ENCODE assay signal across 1 cellular context in the genomic region with DNA sequence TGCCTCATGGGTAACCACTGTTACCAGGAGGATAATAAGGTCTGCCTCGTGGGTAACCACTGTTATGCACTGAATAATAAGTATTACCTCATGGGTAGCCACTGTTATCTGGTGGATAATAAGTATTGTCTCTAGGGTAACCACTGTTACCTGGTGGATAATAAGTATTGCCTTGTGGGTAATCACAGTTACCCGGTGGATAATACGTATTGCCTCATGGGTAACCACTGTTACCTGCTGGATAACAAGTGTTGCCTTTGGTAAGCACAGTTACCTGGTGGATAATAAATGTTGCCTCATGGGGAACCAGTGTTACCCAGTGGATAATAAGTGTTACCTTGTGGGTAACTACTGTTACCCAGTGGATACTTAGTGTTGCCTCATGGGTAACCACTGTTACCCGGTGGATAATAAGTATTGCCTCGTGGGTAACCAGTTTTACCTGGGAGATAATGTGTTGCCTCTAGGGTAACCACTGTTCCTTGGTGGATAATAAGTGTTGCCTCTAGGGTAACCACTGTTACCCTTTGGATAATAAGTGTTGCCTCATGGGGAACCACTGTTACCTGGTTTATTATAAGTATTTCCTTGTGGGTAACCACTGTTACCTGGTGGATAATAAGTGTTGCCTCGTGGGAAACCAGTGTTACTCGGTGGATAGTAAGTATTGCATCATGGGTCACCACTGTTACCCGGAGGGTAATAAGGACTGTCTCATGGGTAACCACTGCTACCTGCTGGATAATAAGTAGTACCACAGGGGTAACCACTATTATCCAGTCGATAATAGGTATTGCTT.
TF ChIP-seq lines count a peak whose summit lies in the region.

No MANE protein-coding gene starts in this region.

TF ChIP-seq in GM12878, 131 proteins besides CTCF, POLR2A, EP300 and RAD21 (continued from another document):
- TF ChIP-seq CEBPZ (IDR thresholded peaks at IDR 0.05; ENCODE audit: low read depth, low read length) (no peak), BMI1 (IDR thresholded peaks at IDR 0.05; ENCODE audit: borderline replicate concordance) (no peak), BACH1 (IDR thresholded peaks at IDR 0.05; ENCODE audit: borderline replicate concordance) (no peak), PKNOX1 (IDR thresholded peaks at IDR 0.05) (no peak), ZNF622 (IDR thresholded peaks at IDR 0.05) (no peak), WRNIP1 (IDR thresholded peaks at IDR 0.05; ENCODE audit: borderline replicate concordance, low read depth, low read length) (no peak), RCOR1 (conservative IDR thresholded peaks at IDR 0.05; ENCODE audit: low read depth, low read length) (no peak), ZNF274 (IDR thresholded peaks at IDR 0.05; ENCODE audit: insufficient read depth, insufficient read length) (no peak), E2F4 (IDR thresholded peaks at IDR 0.05; ENCODE audit: low read depth, low read length) (no peak), NR2C1 (IDR thresholded peaks at IDR 0.05) (no peak), ELK1 (IDR thresholded peaks at IDR 0.05; ENCODE audit: low read depth, low read length) (no peak), MTA2 (IDR thresholded peaks at IDR 0.05; ENCODE audit: low read depth) (no peak), ZNF592 (IDR thresholded peaks at IDR 0.05) (no peak), ZNF384 (IDR thresholded peaks at IDR 0.05; ENCODE audit: borderline replicate concordance, low read depth, low read length) (no peak), POLR2AphosphoS2 (IDR thresholded peaks at IDR 0.05; ENCODE audit: low read depth, low read length) (no peak), MYB (IDR thresholded peaks at IDR 0.05; ENCODE audit: borderline replicate concordance, low read depth, low read length) (no peak), MYC (IDR thresholded peaks at IDR 0.05; ENCODE audit: insufficient read depth, insufficient read length, insufficient replicate concordance, low read length, severe bottlenecking) (no peak), TBL1XR1 (IDR thresholded peaks at IDR 0.05; ENCODE audit: low read depth, low read length) (no peak), ZNF207 (IDR thresholded peaks at IDR 0.05; ENCODE audit: borderline replicate concordance) (no peak), NKRF (conservative IDR thresholded peaks at IDR 0.05) (no peak), MAX (IDR thresholded peaks at IDR 0.05; ENCODE audit: low read depth, low read length) (no peak)
- TF ChIP-seq, protein P1, sequence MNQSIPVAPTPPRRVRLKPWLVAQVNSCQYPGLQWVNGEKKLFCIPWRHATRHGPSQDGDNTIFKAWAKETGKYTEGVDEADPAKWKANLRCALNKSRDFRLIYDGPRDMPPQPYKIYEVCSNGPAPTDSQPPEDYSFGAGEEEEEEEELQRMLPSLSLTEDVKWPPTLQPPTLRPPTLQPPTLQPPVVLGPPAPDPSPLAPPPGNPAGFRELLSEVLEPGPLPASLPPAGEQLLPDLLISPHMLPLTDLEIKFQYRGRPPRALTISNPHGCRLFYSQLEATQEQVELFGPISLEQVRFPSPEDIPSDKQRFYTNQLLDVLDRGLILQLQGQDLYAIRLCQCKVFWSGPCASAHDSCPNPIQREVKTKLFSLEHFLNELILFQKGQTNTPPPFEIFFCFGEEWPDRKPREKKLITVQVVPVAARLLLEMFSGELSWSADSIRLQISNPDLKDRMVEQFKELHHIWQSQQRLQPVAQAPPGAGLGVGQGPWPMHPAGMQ (IDR thresholded peaks at IDR 0.05; ENCODE audit: borderline replicate concordance): no peak
- TF ChIP-seq, protein P2, sequence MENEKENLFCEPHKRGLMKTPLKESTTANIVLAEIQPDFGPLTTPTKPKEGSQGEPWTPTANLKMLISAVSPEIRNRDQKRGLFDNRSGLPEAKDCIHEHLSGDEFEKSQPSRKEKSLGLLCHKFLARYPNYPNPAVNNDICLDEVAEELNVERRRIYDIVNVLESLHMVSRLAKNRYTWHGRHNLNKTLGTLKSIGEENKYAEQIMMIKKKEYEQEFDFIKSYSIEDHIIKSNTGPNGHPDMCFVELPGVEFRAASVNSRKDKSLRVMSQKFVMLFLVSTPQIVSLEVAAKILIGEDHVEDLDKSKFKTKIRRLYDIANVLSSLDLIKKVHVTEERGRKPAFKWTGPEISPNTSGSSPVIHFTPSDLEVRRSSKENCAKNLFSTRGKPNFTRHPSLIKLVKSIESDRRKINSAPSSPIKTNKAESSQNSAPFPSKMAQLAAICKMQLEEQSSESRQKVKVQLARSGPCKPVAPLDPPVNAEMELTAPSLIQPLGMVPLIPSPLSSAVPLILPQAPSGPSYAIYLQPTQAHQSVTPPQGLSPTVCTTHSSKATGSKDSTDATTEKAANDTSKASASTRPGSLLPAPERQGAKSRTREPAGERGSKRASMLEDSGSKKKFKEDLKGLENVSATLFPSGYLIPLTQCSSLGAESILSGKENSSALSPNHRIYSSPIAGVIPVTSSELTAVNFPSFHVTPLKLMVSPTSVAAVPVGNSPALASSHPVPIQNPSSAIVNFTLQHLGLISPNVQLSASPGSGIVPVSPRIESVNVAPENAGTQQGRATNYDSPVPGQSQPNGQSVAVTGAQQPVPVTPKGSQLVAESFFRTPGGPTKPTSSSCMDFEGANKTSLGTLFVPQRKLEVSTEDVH (IDR thresholded peaks at IDR 0.05; ENCODE audit: low read depth, partially characterized antibody): no peak
TF ChIP-seq in GM12878: peak in this region for 11.
